In the genomic region with DNA sequence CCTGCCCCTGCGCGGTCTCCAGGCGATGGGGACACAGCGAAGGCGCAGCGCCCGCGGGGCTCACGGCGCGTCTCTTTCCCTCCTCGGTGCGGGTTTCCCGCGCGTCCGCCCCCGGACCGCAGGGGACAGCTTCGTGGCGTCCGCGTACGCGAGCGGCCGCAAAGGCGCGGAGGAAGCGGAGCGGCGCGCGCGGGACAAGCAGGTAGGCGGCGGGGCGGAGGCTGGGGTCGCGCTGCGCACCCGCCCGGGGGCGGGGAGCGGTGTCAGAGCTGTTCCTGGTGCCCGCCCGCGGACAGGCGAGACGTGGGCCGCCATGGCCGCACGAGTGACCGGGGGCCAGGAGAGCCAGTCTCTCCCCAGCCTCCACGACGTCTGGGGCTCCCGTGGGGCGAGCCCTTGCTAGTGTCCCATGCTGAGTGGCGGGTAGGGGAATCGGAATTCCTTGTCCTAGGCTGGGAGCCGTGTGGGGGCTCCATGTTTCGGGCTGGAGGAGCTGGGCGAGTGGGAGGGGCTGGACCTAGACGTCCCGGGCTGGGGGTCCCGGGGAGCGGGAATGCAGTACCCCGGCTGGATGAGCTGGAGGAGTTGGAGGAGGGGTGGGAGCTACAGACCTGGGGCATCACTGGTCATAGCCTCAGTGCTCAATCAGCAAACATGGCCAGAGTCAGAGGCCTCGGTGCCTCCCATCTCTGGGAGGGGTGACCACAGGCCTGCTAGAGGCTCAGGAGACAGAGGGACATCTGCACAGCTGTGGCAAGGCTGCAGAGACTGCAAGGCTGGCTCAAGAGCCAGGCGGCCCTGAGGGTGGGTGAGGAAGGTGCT, we compare ENCODE assay signal across 8 cellular contexts. TPM values are rescaled to one million over a fixed set of nuclear protein-coding genes. Genes with fewer than 3 reads are reported as not detected.
DNase-seq lines count a peak whose midpoint lies in the region; ATAC-seq, FAIRE-seq and TF ChIP-seq lines count a peak whose summit lies in the region.

No MANE protein-coding gene starts in this region.

- no peaks in the 10 kb centered on the region for H3K9me3 ChIP-seq in H1 (ENCODE audit: insufficient read depth in 2 of 2, low read depth in 1 of 2, low read length in 1 of 2)
- no peaks in the 10 kb centered on the region for H3K9me3 ChIP-seq in OCI-LY7 (ENCODE audit: low read length)

- H3K56ac ChIP-seq in H1 (replicated peaks; ENCODE audit: insufficient read length, low read depth, low read length), result no peak overlapping the region

- 68% methylated on average over 11 of the region's 70 CpGs; no CpG with 5 or more reads in 1 of the 2 experiments for WGBS in H1 (ENCODE audit: extremely low coverage in 1 of 2, insufficient coverage in 1 of 2, insufficient read length in 1 of 2, insufficient replicate concordance in 2 of 2, low coverage in 1 of 2, low lambda C conversion rate in 2 of 2, missing lambda C conversion rate in 1 of 2), 2 experiments

- H3K36me3 ChIP-seq in H1 (ENCODE audit: control insufficient read depth in 2 of 4, insufficient read depth in 4 of 4, low read length in 3 of 4) (no peaks in the 10 kb centered on the region; a peak in 1 of 8 replicates), OCI-LY7 (ENCODE audit: insufficient read depth, low read length) (no peaks in the 10 kb centered on the region)

- no peak overlapping the region for H2BK20ac ChIP-seq in H1 (ENCODE audit: low read length)

- no peak for TF ChIP-seq EP300 in H1 (IDR thresholded peaks at IDR 0.05; ENCODE audit: borderline replicate concordance in 1 of 2, low read depth in 2 of 2, low read length in 2 of 2)

- no peak overlapping the region for H3K9ac ChIP-seq in H1 (replicated peaks in 1 of 4; ENCODE audit: extremely low read depth in 1 of 4, low read depth in 3 of 4, low read length in 3 of 4)

- H3K27me3 Mint-ChIP-seq in stimulated activated naive CD8-positive, alpha-beta T cell treated with anti-CD3 and anti-CD28 coated beads, Interleukin-15, Interleukin-2, amounts not matched to agents 100 ng/mL and 50 ng/mL, for 24 hours, result peaks cover 51% of the 10 kb centered on the region
- peaks cover 36 to 64% (median 62%) of the 10 kb centered on the region in 3 donors for H3K27me3 Mint-ChIP-seq in naive B cell

- H3K4me3 ChIP-seq in H1 (ENCODE audit: extremely low read depth in 1 of 4, insufficient read depth in 2 of 4, low read depth in 3 of 4, low read length in 4 of 4), result peak overlapping the region; percentile 38 to 61 (median 40)
- H3K4me3 ChIP-seq in OCI-LY7 (ENCODE audit: low read depth, low read length, poor library complexity, severe bottlenecking), result no peak overlapping the region

- ATAC-seq in stimulated activated naive CD8-positive, alpha-beta T cell treated with anti-CD3 and anti-CD28 coated beads, Interleukin-15, Interleukin-2, amounts not matched to agents 100 U/mL and 50 U/mL, for 24 hours, result no peak
- no peak for ATAC-seq in naive B cell (ENCODE audit: low read depth in 2 of 2)

- no peaks in the 10 kb centered on the region; the same call in 1 of the 2 replicates for H3K79me1 ChIP-seq in H1 (ENCODE audit: low read depth, low read length)

- peaks cover 4% of the 10 kb centered on the region; the same call in 1 of the 2 replicates for H3K23me2 ChIP-seq in H1 (ENCODE audit: low read depth, low read length)

- peaks cover 18% of the 10 kb centered on the region for H3K4me1 Mint-ChIP-seq in stimulated activated naive CD8-positive, alpha-beta T cell treated with anti-CD3 and anti-CD28 coated beads, Interleukin-15, Interleukin-2, amounts not matched to agents 100 ng/mL and 50 ng/mL, for 24 hours (ENCODE audit: low read depth)
- peaks cover 13 to 29% (median 14%) of the 10 kb centered on the region in 3 donors for H3K4me1 Mint-ChIP-seq in naive B cell

- H3K4me2 ChIP-seq in H1 (ENCODE audit: insufficient read depth in 1 of 2, low read depth in 2 of 2, low read length in 2 of 2) (peak overlapping the region; percentile 62 to 66), OCI-LY7 (ENCODE audit: low read length) (no peak overlapping the region)

- no peak for TF ChIP-seq RAD21 in H1 (IDR thresholded peaks at IDR 0.05 in 1 of 2, conservative IDR thresholded peaks at IDR 0.05 in 1 of 2; ENCODE audit: low read depth in 2 of 2, low read length in 2 of 2)

- CTCF ChIA-PET in H1 (lab: Charles Lee; ENCODE audit: partially characterized antibody) (interaction anchor here (0.7 to 7.2 kb wide), 27 partner anchors 8 to 371 kb away, joined by 3 to 71 read pairs (median 6); no protein-coding TSS in a partner anchor), OCI-LY7 (lab: Charles Lee; ENCODE audit: unreplicated experiment) (interaction anchor here (0.7 kb wide), 1 partner anchor 160 kb away, joined by 3 read pairs; no protein-coding TSS in a partner anchor)

- no peaks in the 10 kb centered on the region for H3K9me3 Mint-ChIP-seq in stimulated activated naive CD8-positive, alpha-beta T cell treated with anti-CD3 and anti-CD28 coated beads, Interleukin-15, Interleukin-2, amounts not matched to agents 100 ng/mL and 50 ng/mL, for 24 hours
- peaks cover 0 to 1% (median 0%) of the 10 kb centered on the region in 7 donors for H3K9me3 Mint-ChIP-seq in naive B cell

- H3K4me3 Mint-ChIP-seq in stimulated activated naive CD8-positive, alpha-beta T cell treated with anti-CD3 and anti-CD28 coated beads, Interleukin-15, Interleukin-2, amounts not matched to agents 100 ng/mL and 50 ng/mL, for 24 hours, result peak overlapping the region; percentile 39
- H3K4me3 Mint-ChIP-seq in naive B cell, result peak overlapping the region in 7 of 8 donors; percentile 52 to 87 (median 70)

- no TSS peak for BruUV-seq in OCI-LY7 (replicated peaks; lab: Mats Ljungman, UMichigan)

- H3K9me2 ChIP-seq in OCI-LY7 (ENCODE audit: insufficient read depth, low read length), result no peaks in the 10 kb centered on the region

- no peak overlapping the region for H4K91ac ChIP-seq in H1 (replicated peaks; ENCODE audit: insufficient read length, low read length)

- no peak overlapping the region for H2AK5ac ChIP-seq in H1 (ENCODE audit: low read depth, low read length)

- H4K20me1 ChIP-seq in H1 (replicated peaks in 1 of 2; ENCODE audit: control insufficient read depth in 1 of 2, insufficient read depth in 2 of 2, low read length in 2 of 2), result peaks cover 3 to 4% of the 10 kb centered on the region in 2 experiments
- H4K20me1 ChIP-seq in OCI-LY7 (ENCODE audit: insufficient read depth, low read length), result no peaks in the 10 kb centered on the region

- H3K27ac ChIP-seq in H1 (ENCODE audit: low read depth, low read length), result no peak overlapping the region
- H3K27ac ChIP-seq in OCI-LY7 (ENCODE audit: low read depth, low read length, poor library complexity, severe bottlenecking), result no peak overlapping the region

- no peaks in the 10 kb centered on the region for H3K36me3 Mint-ChIP-seq in stimulated activated naive CD8-positive, alpha-beta T cell treated with anti-CD3 and anti-CD28 coated beads, Interleukin-15, Interleukin-2, amounts not matched to agents 100 ng/mL and 50 ng/mL, for 24 hours (ENCODE audit: low read depth)
- H3K36me3 Mint-ChIP-seq in naive B cell, result peaks cover 0 to 8% of the 10 kb centered on the region in 2 donors

- TF ChIP-seq POLR2A in H1 (IDR thresholded peaks at IDR 0.05; ENCODE audit: control extremely low read depth in 1 of 2, low read depth in 2 of 2, low read length in 2 of 2), result no peak

- H3K27me3 ChIP-seq in H1 (replicated peaks in 1 of 4; ENCODE audit: control insufficient read depth in 3 of 4, extremely low read depth in 1 of 4, insufficient read depth in 3 of 4, low read length in 3 of 4), result peaks cover 24 to 50% (median 46%) of the 10 kb centered on the region in 4 experiments

- H3K27ac Mint-ChIP-seq in stimulated activated naive CD8-positive, alpha-beta T cell treated with anti-CD3 and anti-CD28 coated beads, Interleukin-15, Interleukin-2, amounts not matched to agents 100 ng/mL and 50 ng/mL, for 24 hours, result no peak overlapping the region
- H3K27ac Mint-ChIP-seq in naive B cell, result peak overlapping the region in 1 of 6 donors; percentile 36

- H3K4me1 ChIP-seq in H1 (replicated peaks in 1 of 4; ENCODE audit: control insufficient read depth in 3 of 4, insufficient read depth in 4 of 4, low read length in 3 of 4) (peaks cover 3 to 20% (median 7%) of the 10 kb centered on the region in 4 experiments; a peak in 6 of 7 replicates), OCI-LY7 (ENCODE audit: insufficient read depth, low read length, poor library complexity, severe bottlenecking) (no peaks in the 10 kb centered on the region)

- TF ChIP-seq CTCF in H1 (IDR thresholded peaks at IDR 0.05; ENCODE audit: control extremely low read depth in 1 of 3, insufficient read depth in 1 of 3, low read depth in 1 of 3, low read length in 3 of 3) (no peak), OCI-LY7 (conservative IDR thresholded peaks at IDR 0.05; ENCODE audit: low read length) (no peak)

- H4K8ac ChIP-seq in H1 (ENCODE audit: extremely low read depth, insufficient read depth, low read length), result peak overlapping the region; percentile 75

- H2BK15ac ChIP-seq in H1 (ENCODE audit: low read length), result no peak overlapping the region; the same call in 1 of the 2 replicates

- H3K79me2 ChIP-seq in H1 (ENCODE audit: control insufficient read depth in 1 of 2, insufficient read depth in 2 of 2, low read length in 2 of 2) (no peaks in the 10 kb centered on the region), OCI-LY7 (ENCODE audit: insufficient read depth, low read depth, low read length) (no peaks in the 10 kb centered on the region)

- H2BK5ac ChIP-seq in H1 (ENCODE audit: low read depth, low read length), result no peak overlapping the region

- no peak overlapping the region for H4K5ac ChIP-seq in H1 (ENCODE audit: insufficient read length, low read depth, low read length)

- H2BK12ac ChIP-seq in H1 (ENCODE audit: low read depth, low read length), result no peak overlapping the region

- intact Hi-C loops in OCI-LY7 (cut with micrococcal nuclease; ENCODE audit: unreplicated experiment), result no loop called here

- H2AFZ ChIP-seq in H1 (ENCODE audit: low read length), result no peak overlapping the region
- no peak overlapping the region for H2AFZ ChIP-seq in OCI-LY7 (ENCODE audit: low read length)

- POLR2A ChIA-PET in H1 (lab: Charles Lee; ENCODE audit: partially characterized antibody), result interaction anchor here (0.8 kb wide), 1 partner anchor 56 kb away, joined by 3 read pairs; no protein-coding TSS in a partner anchor
- POLR2A ChIA-PET in OCI-LY7 (lab: Charles Lee), result no interaction called here

- FAIRE-seq in H1 (lab: Jason Lieb, UNC), result no peak

- no peak overlapping the region for H3K4ac ChIP-seq in H1 (replicated peaks; ENCODE audit: insufficient read length, low read depth, low read length)

- no peak for DNase-seq in stimulated activated naive CD8-positive, alpha-beta T cell treated with anti-CD3 and anti-CD28 coated beads, Interleukin-15, Interleukin-2, amounts not matched to agents 100 U/mL and 50 U/mL, for 24 hours
- DNase-seq in H1 (ENCODE audit: low read depth in 1 of 2, low spot score in 2 of 2) (peak in 1 of 2 experiments; percentile 51), naive B cell (no peak), OCI-LY7 (ENCODE audit: low spot score) (no peak), GM19238 (ENCODE audit: insufficient read length, low spot score) (no peak), H4 (ENCODE audit: low spot score) (no peak), NCI-H1417 treated with DMSO at 0.1 percent for 48 hours (lab: John Stamatoyannopoulos, UW) (no peak)

- H2BK120ac ChIP-seq in H1 (replicated peaks; ENCODE audit: low read depth, low read length), result no peak overlapping the region

- H3K14ac ChIP-seq in H1 (ENCODE audit: insufficient read length), result no peak overlapping the region

- H3K23ac ChIP-seq in H1 (ENCODE audit: insufficient read length), result no peak overlapping the region

- H3K18ac ChIP-seq in H1 (ENCODE audit: extremely low read depth, low read length), result no peak overlapping the region

RNA-seq across cellular contexts. Expression of a gene that starts 1.0 kb away (rescaled TPM):
- total RNA-seq in H1 (2021; fragmentation: NEBNext Ultra II Directional; extraction: Animal tissue kit (Norgen Biotek cat#: 25700)), result 6.3 and 7.9 TPM in 2 replicates
- polyA plus RNA-seq in H1 (2011; rRNA removed) (5.5 and 7.8 TPM in 2 replicates), naive B cell (ENCODE audit: low read depth in 6 of 6) (under 1 TPM in 1 of 6 donors, not detected in 5; 0.29 TPM)
- polyA plus RNA-seq in H1 (2011; cell fraction: cytosol; rRNA removed), result 6.4 TPM
- 32.5 TPM for polyA plus RNA-seq in H1 (2011; cell fraction: nucleus; rRNA removed)
- polyA plus RNA-seq in H1 (2012, experiment 1 of 2), result 3.0 to 8.7 TPM (median 8.2 TPM) in 4 replicates
- 3.8 TPM for polyA plus RNA-seq in H1 (2012, experiment 2 of 2)
- 6.7 TPM for polyA plus RNA-seq in H1 (2013, experiment 1 of 2)
- 5.7 TPM for polyA plus RNA-seq in H1 (2013, experiment 2 of 2)
- polyA minus RNA-seq in H1 (2011; rRNA and poly(A)+ RNA removed), result 1.2 and 1.3 TPM in 2 replicates
- polyA minus RNA-seq in H1 (2011; cell fraction: cytosol; rRNA and poly(A)+ RNA removed), result 3.6 TPM
- polyA minus RNA-seq in H1 (2011; cell fraction: nucleus; rRNA and poly(A)+ RNA removed), result 4.4 TPM
- total RNA-seq in OCI-LY7 (2014; rRNA removed; shearing (Covaris generic)), result 0.38 TPM in 1 of 2 replicates, not detected in the other
- total RNA-seq in OCI-LY7 (2022), result 0.22 and 0.38 TPM in 2 replicates
- 0.43 and 2.8 TPM in 2 replicates for total RNA-seq in H4 (2014; rRNA removed; shearing (Covaris generic))
